In genomic region chr4:65167719-65168118, GRCh38 we compare ENCODE assay signal across 31 cellular contexts.
"Had no signal": no experiment of that assay in that cellular context is flagged by ENCODE, and none has a peak within 500 bp of the region (broad histone marks: within the 10 kb centered on the region; RNA-seq: fewer than 3 reads in every experiment).

No MANE protein-coding gene starts in this region.

- FAIRE-seq: endometrium, endothelial cell of umbilical vein had no signal

- H3K27ac ChIP-seq: breast epithelium, cardiac muscle cell, colonic mucosa, epithelial cell of prostate, esophagus squamous epithelium, gastroesophageal sphincter, WERI-Rb-1 had no signal

- H3K4me1 ChIP-seq: breast epithelium, colonic mucosa, esophagus squamous epithelium, gastroesophageal sphincter had no signal

- H3K27me3 ChIP-seq: breast epithelium, cardiac muscle cell, colonic mucosa, esophagus squamous epithelium, gastroesophageal sphincter had no signal

- H3K9me3 ChIP-seq: breast epithelium, colonic mucosa, esophagus squamous epithelium, gastroesophageal sphincter had no signal

- H3K4me3 ChIP-seq: breast epithelium, cardiac muscle cell, colonic mucosa, esophagus squamous epithelium, gastroesophageal sphincter had no signal

- H3K9me3 Mint-ChIP-seq: activated B cell treated with CpG ODN at 0.5 μM for 24 hours; activated CD8-positive, alpha-beta T cell treated with anti-CD3 and anti-CD28 coated beads for 36 hours; activated T-helper 17 cell treated with anti-CD3 and anti-CD28 coated beads, Interleukin-2, amount 50 U/mL, for 72 hours had no signal

- H3K27me3 Mint-ChIP-seq: activated B cell treated with CpG ODN at 0.5 μM for 24 hours; activated CD8-positive, alpha-beta T cell treated with anti-CD3 and anti-CD28 coated beads for 36 hours; activated naive CD8-positive, alpha-beta T cell; activated T-helper 17 cell treated with anti-CD3 and anti-CD28 coated beads, Interleukin-2, amount 50 U/mL, for 72 hours; brain had no signal

- H3K36me3 Mint-ChIP-seq: activated naive CD8-positive, alpha-beta T cell; brain had no signal

- ATAC-seq: activated CD4-positive, CD25-positive, alpha-beta regulatory T cell treated with anti-CD3 and anti-CD28 coated beads, Interleukin-2, amount 50 U/mL, for 24 hours; activated CD8-positive, alpha-beta T cell treated with anti-CD3 and anti-CD28 coated beads for 36 hours; activated T-cell treated with anti-CD3 and anti-CD28 coated beads, Interleukin-2, amount 50 U/mL, for 4 hours; activated T-helper 17 cell treated with anti-CD3 and anti-CD28 coated beads, Interleukin-2, amount 50 U/mL, for 72 hours; gastroesophageal sphincter had no signal

- H3K4me3 Mint-ChIP-seq: activated B cell treated with CpG ODN at 0.5 μM for 24 hours; activated CD8-positive, alpha-beta T cell treated with anti-CD3 and anti-CD28 coated beads for 36 hours; activated naive CD8-positive, alpha-beta T cell; activated T-cell treated with anti-CD3 and anti-CD28 coated beads, Interleukin-2, amount 50 U/mL, for 4 hours; activated T-helper 17 cell treated with anti-CD3 and anti-CD28 coated beads, Interleukin-2, amount 50 U/mL, for 72 hours; brain had no signal

- H3K27ac Mint-ChIP-seq: activated B cell treated with CpG ODN at 0.5 μM for 24 hours; activated CD8-positive, alpha-beta T cell treated with anti-CD3 and anti-CD28 coated beads for 36 hours; activated naive CD8-positive, alpha-beta T cell; activated T-helper 17 cell treated with anti-CD3 and anti-CD28 coated beads, Interleukin-2, amount 50 U/mL, for 72 hours; brain had no signal

- H3K4me1 Mint-ChIP-seq: activated B cell treated with CpG ODN at 0.5 μM for 24 hours; activated T-helper 17 cell treated with anti-CD3 and anti-CD28 coated beads, Interleukin-2, amount 50 U/mL, for 72 hours; brain had no signal

- H3K36me3 ChIP-seq: breast epithelium, cardiac muscle cell, colonic mucosa, esophagus squamous epithelium, gastroesophageal sphincter, WERI-Rb-1 had no signal

- DNase-seq: activated B cell treated with CpG ODN at 0.5 μM for 24 hours; activated CD4-positive, alpha-beta T cell treated with anti-CD3 and anti-CD28 coated beads for 48 hours; activated CD4-positive, alpha-beta T cell treated with anti-CD3 and anti-CD28 coated beads, Interleukin-2, amount 50 U/mL, for 1 hour; activated CD4-positive, alpha-beta T cell treated with anti-CD3 and anti-CD28 coated beads, Interleukin-2, amount 50 U/mL, for 48 hours; activated CD8-positive, alpha-beta memory T cell treated with anti-CD3 and anti-CD28 coated beads for 24 hours; activated CD8-positive, alpha-beta T cell treated with anti-CD3 and anti-CD28 coated beads for 36 hours; activated effector memory CD4-positive, alpha-beta T cell treated with Interleukin-2 at 50 U/mL for 16 hours; activated gamma-delta T cell treated with Interleukin-2 at 50 U/mL for 16 hours; activated naive CD4-positive, alpha-beta T cell treated with anti-CD3 and anti-CD28 coated beads, Interleukin-2, amount 50 U/mL, for 16 hours; activated naive CD4-positive, alpha-beta T cell treated with Interleukin-2 at 50 U/mL for 16 hours; activated T-cell treated with anti-CD3 and anti-CD28 coated beads, Interleukin-2, amount 50 U/mL, for 4 hours; amniotic stem cell; anterior cingulate cortex; central memory CD4-positive, alpha-beta T cell; cerebellar nuclear complex; colonic mucosa; effector CD8-positive, alpha-beta T cell; esophagus squamous epithelium; foreskin melanocyte; T1000; WERI-Rb-1 had no signal
